In the genomic region with DNA sequence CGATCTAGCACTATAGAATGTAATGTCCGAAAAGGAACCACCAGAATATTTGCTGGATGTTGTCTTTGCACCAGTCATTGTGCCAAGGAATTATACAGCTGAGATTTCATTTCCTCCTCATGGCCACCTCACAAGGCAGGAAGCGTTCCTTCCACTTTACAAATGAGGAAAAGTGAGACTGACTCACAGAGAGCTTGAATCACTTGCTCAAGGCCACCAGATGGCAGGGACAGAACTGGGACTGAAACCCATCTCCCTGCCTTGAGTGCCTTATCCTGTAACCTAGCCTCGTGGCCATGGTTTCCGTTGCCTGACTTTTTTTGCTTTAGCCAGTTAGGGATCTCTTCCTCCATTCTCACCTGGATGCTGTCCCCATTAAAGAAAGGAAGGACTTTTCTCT, we compare ENCODE assay signal across 25 cellular contexts. TPM values are rescaled to one million over a fixed set of nuclear protein-coding genes. Genes with fewer than 3 reads are reported as not detected.
A peak's percentile ranks its signal among the peaks of the same experiment; 100 is the strongest.
DNase-seq lines count a peak whose midpoint lies in the region; ATAC-seq and TF ChIP-seq lines count a peak whose summit lies in the region.
"Had no signal": no experiment of that assay in that cellular context is flagged by ENCODE, and none has a peak within 500 bp of the region (broad histone marks: within the 10 kb centered on the region; RNA-seq: fewer than 3 reads in every experiment).

No MANE protein-coding gene starts in this region.

- DNase-seq in EH (ENCODE audit: low read depth) = peak; percentile 43
- peak; percentile 48 for DNase-seq in M059J (ENCODE audit: low read depth)
- no peak for DNase-seq in endodermal cell
- peak; percentile 26 for DNase-seq in mesendoderm
- DNase-seq in transverse colon = no peak
- no peak for DNase-seq in prostate gland (ENCODE audit: low spot score)
- no peak for DNase-seq in MM.1S
- DNase-seq: activated CD4-positive, alpha-beta T cell treated with anti-CD3 and anti-CD28 coated beads, Interleukin-2, amount 50 U/mL, for 1 hour; activated CD8-positive, alpha-beta memory T cell treated with anti-CD3 and anti-CD28 coated beads, Interleukin-2, amount 50 U/mL, for 48 hours; activated gamma-delta T cell treated with Interleukin-2 at 50 U/mL for 16 hours; amniotic stem cell; Caco-2; erythroblast; GDM1; H9; NCI-H2081; ovary; stimulated activated CD4-positive, alpha-beta T cell treated with anti-CD3 and anti-CD28 coated beads, Interleukin-1b, Interleukin-23, amount 100 ng/mL, for 48 hours; upper lobe of left lung had no signal

- no peaks in the 10 kb centered on the region for H3K9me3 Mint-ChIP-seq in endodermal cell
- H3K9me3 Mint-ChIP-seq: dendritic cell treated with granulocyte-macrophage colony-stimulating factor and Interleukin-4, amounts not matched to agents 40 ng/mL and 50 ng/mL, for 4 days; stimulated activated naive CD8-positive, alpha-beta T cell treated with anti-CD3 and anti-CD28 coated beads, Interleukin-15, Interleukin-2, amounts not matched to agents 100 ng/mL and 50 ng/mL, for 24 hours had no signal

- H3K36me3 ChIP-seq in endodermal cell (ENCODE audit: control insufficient read depth, insufficient read depth, low read length) (no peaks in the 10 kb centered on the region), mesendoderm (ENCODE audit: control insufficient read depth, insufficient read depth, low read length) (no peaks in the 10 kb centered on the region), transverse colon (no peaks in the 10 kb centered on the region), prostate gland (no peaks in the 10 kb centered on the region), MM.1S (replicated peaks; ENCODE audit: insufficient read depth, low read length) (no peaks in the 10 kb centered on the region)
- H3K36me3 ChIP-seq: cardiac muscle cell, ovary, upper lobe of left lung had no signal

- no peak overlapping the region for H2AK5ac ChIP-seq in mesendoderm (ENCODE audit: low read length)

- H2BK15ac ChIP-seq in mesendoderm (replicated peaks; ENCODE audit: low read depth) = no peak overlapping the region

- TF ChIP-seq CTCF in endodermal cell (conservative IDR thresholded peaks at IDR 0.05) (peak; percentile 60), transverse colon (IDR thresholded peaks at IDR 0.05) (no peak), prostate gland (IDR thresholded peaks at IDR 0.05) (no peak), MM.1S (IDR thresholded peaks at IDR 0.05; ENCODE audit: low read length) (no peak)

- H2BK5ac ChIP-seq in mesendoderm (ENCODE audit: low read length) = no peak overlapping the region

- no peak overlapping the region for H3K27ac ChIP-seq in endodermal cell (ENCODE audit: low read depth, low read length)
- H3K27ac ChIP-seq in mesendoderm (ENCODE audit: low read depth, low read length) = no peak overlapping the region
- no peak overlapping the region for H3K27ac ChIP-seq in transverse colon
- H3K27ac ChIP-seq in prostate gland = no peak overlapping the region
- H3K27ac ChIP-seq in MM.1S (ENCODE audit: low read length) = no peak overlapping the region
- H3K27ac ChIP-seq: cardiac muscle cell, ovary, upper lobe of left lung had no signal

- H3K79me1 ChIP-seq in mesendoderm (ENCODE audit: low read length) = no peaks in the 10 kb centered on the region

- H3K9me3 ChIP-seq in endodermal cell (ENCODE audit: control insufficient read depth, low read length) (no peaks in the 10 kb centered on the region), transverse colon (no peaks in the 10 kb centered on the region), prostate gland (no peaks in the 10 kb centered on the region), MM.1S (replicated peaks; ENCODE audit: insufficient read depth, low read length) (no peaks in the 10 kb centered on the region)
- H3K9me3 ChIP-seq: Caco-2, ovary had no signal

- H3K4me3 Mint-ChIP-seq in endodermal cell = no peak overlapping the region
- H3K4me3 Mint-ChIP-seq: dendritic cell treated with granulocyte-macrophage colony-stimulating factor and Interleukin-4, amounts not matched to agents 40 ng/mL and 50 ng/mL, for 4 days; H9; IgD-negative memory B cell; stimulated activated naive CD8-positive, alpha-beta T cell treated with anti-CD3 and anti-CD28 coated beads, Interleukin-15, Interleukin-2, amounts not matched to agents 100 ng/mL and 50 ng/mL, for 24 hours had no signal

- intact Hi-C loops in transverse colon (cut with DNase I; ENCODE audit: low total_unique reads) (no loop called here), prostate gland (cut with DNase I) (no loop called here)

- no peaks in the 10 kb centered on the region for H3K79me2 ChIP-seq in mesendoderm (ENCODE audit: control insufficient read depth, insufficient read depth, low read length)
- no peaks in the 10 kb centered on the region for H3K79me2 ChIP-seq in MM.1S (ENCODE audit: low read length)

- ATAC-seq in HG02981 (IDR thresholded peaks at IDR 0.05; ENCODE audit: unreplicated experiment) = no peak
- ATAC-seq: Right ventricle myocardium inferior had no signal

- 86 to 89% methylated on average over 5 of the region's 5 CpGs for WGBS in endodermal cell (ENCODE audit: insufficient coverage in 1 of 2, insufficient read length in 1 of 2), 2 experiments
- no CpG with 5 or more reads among the region's 5 CpGs for WGBS in mesendoderm (ENCODE audit: extremely low coverage, insufficient coverage, low lambda C conversion rate)
- 20 to 88% methylated on average over 1 to 5 of the region's 5 CpGs for WGBS in transverse colon (ENCODE audit: low coverage in 1 of 2), 2 donors
- WGBS in prostate gland = 87% methylated on average over 5 of the region's 5 CpGs

- H3K56ac ChIP-seq in mesendoderm (ENCODE audit: low read length) = no peak overlapping the region

- peaks cover 25% of the 10 kb centered on the region for H3K4me1 Mint-ChIP-seq in endodermal cell
- H3K4me1 Mint-ChIP-seq: IgD-negative memory B cell had no signal

- TF ChIP-seq EP300 in transverse colon (IDR thresholded peaks at IDR 0.05; ENCODE audit: low read depth) = no peak

- H4K20me1 ChIP-seq in MM.1S (ENCODE audit: insufficient read depth, low read length) = no peaks in the 10 kb centered on the region

- H3K18ac ChIP-seq in mesendoderm (ENCODE audit: low read length) = no peak overlapping the region

- H3K4me2 ChIP-seq in mesendoderm (ENCODE audit: low read length) (no peak overlapping the region), MM.1S (ENCODE audit: low read depth, low read length) (no peak overlapping the region)

- no peaks in the 10 kb centered on the region for H3K36me3 Mint-ChIP-seq in endodermal cell (ENCODE audit: low read depth)
- H3K36me3 Mint-ChIP-seq: IgD-negative memory B cell had no signal

- H3K9me2 ChIP-seq in MM.1S (replicated peaks; ENCODE audit: insufficient read depth, low read length) = no peaks in the 10 kb centered on the region

- H3K27me3 ChIP-seq in endodermal cell (ENCODE audit: control insufficient read depth, insufficient read depth, low read length, poor library complexity, severe bottlenecking) (no peaks in the 10 kb centered on the region), mesendoderm (ENCODE audit: insufficient read depth, low read length, poor library complexity) (no peaks in the 10 kb centered on the region), transverse colon (no peaks in the 10 kb centered on the region), prostate gland (replicated peaks; ENCODE audit: insufficient read depth) (no peaks in the 10 kb centered on the region), MM.1S (replicated peaks; ENCODE audit: insufficient read depth, low read length) (no peaks in the 10 kb centered on the region)
- H3K27me3 ChIP-seq: cardiac muscle cell, ovary, upper lobe of left lung had no signal

- H3K4me3 ChIP-seq in endodermal cell (ENCODE audit: low read length) = no peak overlapping the region
- no peak overlapping the region for H3K4me3 ChIP-seq in mesendoderm (ENCODE audit: low read length)
- H3K4me3 ChIP-seq in transverse colon = no peak overlapping the region
- no peak overlapping the region for H3K4me3 ChIP-seq in prostate gland
- no peak overlapping the region for H3K4me3 ChIP-seq in MM.1S (ENCODE audit: low read length)
- H3K4me3 ChIP-seq: cardiac muscle cell, ovary, upper lobe of left lung had no signal

- TF ChIP-seq POLR2A in transverse colon (IDR thresholded peaks at IDR 0.05) = no peak
- TF ChIP-seq POLR2A in prostate gland (IDR thresholded peaks at IDR 0.05) = no peak

- H3K4me1 ChIP-seq in endodermal cell (ENCODE audit: control insufficient read depth, insufficient read depth, low read length) (peaks cover 6% of the 10 kb centered on the region), mesendoderm (ENCODE audit: control insufficient read depth, low read depth, low read length) (no peaks in the 10 kb centered on the region), transverse colon (no peaks in the 10 kb centered on the region), prostate gland (replicated peaks) (no peaks in the 10 kb centered on the region), MM.1S (ENCODE audit: low read length) (no peaks in the 10 kb centered on the region)
- H3K4me1 ChIP-seq: upper lobe of left lung had no signal

- no peak overlapping the region for H4K8ac ChIP-seq in mesendoderm (ENCODE audit: low read depth, low read length)

- H4K5ac ChIP-seq in mesendoderm (ENCODE audit: low read length) = no peak overlapping the region

- H2BK120ac ChIP-seq in mesendoderm (ENCODE audit: low read depth, low read length) = no peak overlapping the region

- H3K23ac ChIP-seq in mesendoderm (ENCODE audit: low read length) = no peak overlapping the region

- H3F3A ChIP-seq in MM.1S (ENCODE audit: insufficient read depth, low read length) = no peaks in the 10 kb centered on the region

- H2AFZ ChIP-seq in MM.1S (ENCODE audit: low read length) = no peak overlapping the region

- H3K9ac ChIP-seq in endodermal cell (ENCODE audit: extremely low read depth, low read length, poor library complexity, severe bottlenecking) = no peak overlapping the region
- H3K9ac ChIP-seq in mesendoderm (ENCODE audit: low read length) = no peak overlapping the region
- no peak overlapping the region for H3K9ac ChIP-seq in MM.1S (ENCODE audit: low read length)

- in situ Hi-C loops in transverse colon (cut with MboI; ENCODE audit: low pct_ligation_motif_present in 1 of 4, low pct_unique_long_range_greater_than_20kb in 1 of 4, low sequenced_read_pairs in 3 of 4) = no loop called here

- peak overlapping the region; percentile 37 for H3K27ac Mint-ChIP-seq in endodermal cell
- H3K27ac Mint-ChIP-seq: dendritic cell treated with granulocyte-macrophage colony-stimulating factor and Interleukin-4, amounts not matched to agents 40 ng/mL and 50 ng/mL, for 4 days; IgD-negative memory B cell; stimulated activated naive CD8-positive, alpha-beta T cell treated with anti-CD3 and anti-CD28 coated beads, Interleukin-15, Interleukin-2, amounts not matched to agents 100 ng/mL and 50 ng/mL, for 24 hours had no signal

- H3K4ac ChIP-seq in mesendoderm (ENCODE audit: low read depth, low read length) = no peak overlapping the region

- no peaks in the 10 kb centered on the region for H3K27me3 Mint-ChIP-seq in endodermal cell (ENCODE audit: insufficient read depth)
- H3K27me3 Mint-ChIP-seq: dendritic cell treated with granulocyte-macrophage colony-stimulating factor and Interleukin-4, amounts not matched to agents 40 ng/mL and 50 ng/mL, for 4 days; IgD-negative memory B cell had no signal

RNA-seq across cellular contexts. Expression of a gene that starts 44.7 kb away (rescaled TPM):
- 12.8 and 15.9 TPM in 2 replicates for total RNA-seq in M059J (2014; rRNA removed; shearing (Covaris generic))
- 10 to 100 TPM; 53.3 to 60.1 TPM for total RNA-seq in endodermal cell
- polyA plus RNA-seq in endodermal cell (2013, experiment 1 of 2) = 21.5 TPM
- polyA plus RNA-seq in endodermal cell (2013, experiment 2 of 2) = 19.2 TPM
- 22.0 TPM for polyA plus RNA-seq in mesendoderm (2013, experiment 1 of 2)
- polyA plus RNA-seq in mesendoderm (2013, experiment 2 of 2) = 22.9 TPM
- 10 to 100 TPM; 36.7 to 48.6 (median 40.9) TPM for total RNA-seq in transverse colon
- total RNA-seq in prostate gland = 10 to 100 TPM; 22.7 to 38.7 TPM

Comparison
In these comparisons a context has a peak if more than half of its experiments do, and no peak if none do; other contexts are left out.
1. DNase-seq: peak in EH (single experiment), M059J (single experiment) and mesendoderm (single experiment); none in endodermal cell (single experiment), transverse colon (single experiment), prostate gland (single experiment) and MM.1S (single experiment).